ENCODE assay signal across 11 cellular contexts in the genomic region with DNA sequence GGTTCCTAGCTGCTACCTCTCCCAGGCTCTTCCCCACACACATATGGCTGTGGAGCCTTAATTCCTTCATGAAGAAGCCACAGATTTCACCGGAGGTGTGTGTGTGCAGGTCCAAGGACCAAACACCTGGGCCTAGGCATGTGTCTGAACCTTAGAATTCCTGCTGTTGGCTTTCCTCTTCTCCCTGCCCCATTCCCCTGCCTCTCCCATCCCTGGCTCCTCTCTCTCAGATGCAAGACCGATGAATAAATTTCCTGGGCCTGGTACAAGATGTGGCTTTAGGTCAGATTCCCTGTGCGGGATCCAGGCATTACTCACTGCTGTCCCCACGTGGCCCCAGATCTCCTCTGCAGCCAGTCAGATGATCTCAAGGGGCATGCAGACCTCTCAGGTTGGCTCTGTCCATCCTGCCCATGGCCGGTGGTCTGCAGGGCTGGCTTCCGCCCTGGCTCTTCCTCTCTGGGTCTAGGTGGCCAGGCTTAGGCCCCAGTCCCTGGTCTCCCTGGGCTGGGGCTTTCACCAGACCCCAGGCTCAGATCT. TPM values are rescaled to one million over a fixed set of nuclear protein-coding genes. Genes with fewer than 3 reads are reported as not detected.
DNase-seq lines count a peak whose midpoint lies in the region; ATAC-seq and TF ChIP-seq lines count a peak whose summit lies in the region.
"Had no signal": no experiment of that assay in that cellular context is flagged by ENCODE, and none has a peak within 500 bp of the region (broad histone marks: within the 10 kb centered on the region; RNA-seq: fewer than 3 reads in every experiment).

No MANE protein-coding gene starts in this region.

- H3K27me3 Mint-ChIP-seq in stimulated activated naive B cell treated with anti-CD40 and anti-IgM and Interleukin-4, amounts not matched to agents 10 μg/mL and 1 μg/mL and 100 μg/mL, for 72 hours = no peaks in the 10 kb centered on the region

- H3K9ac ChIP-seq in skeletal muscle tissue (ENCODE audit: low read depth in 1 of 3, low read length in 3 of 3) = no peak overlapping the region
- H3K9ac ChIP-seq: KMS-11 had no signal

- H2AFZ ChIP-seq in OCI-LY7 (ENCODE audit: low read length) = no peak overlapping the region

- peak; percentile 9 for DNase-seq in DMS 273 (lab: John Stamatoyannopoulos, UW; ENCODE audit: unreplicated experiment)
- no peak for DNase-seq in DMS 273 treated with DMSO at 0.1 percent for 48 hours (lab: John Stamatoyannopoulos, UW)
- peak; percentile 24 for DNase-seq in OCI-LY7 (ENCODE audit: low spot score)
- peak; percentile 77 for DNase-seq in fibroblast of the aortic adventitia (ENCODE audit: low read depth)
- DNase-seq in NCI-H1930 (lab: John Stamatoyannopoulos, UW) = no peak
- no peak for DNase-seq in stimulated activated naive B cell treated with anti-CD40 and anti-IgM and Interleukin-4, amounts not matched to agents 10 μg/mL and 1 μg/mL and 100 μg/mL, for 72 hours
- DNase-seq in T-helper 1 cell = no peak
- DNase-seq: activated CD4-positive, alpha-beta T cell treated with anti-CD3 and anti-CD28 coated beads for 1 hour had no signal

- H3K4me1 Mint-ChIP-seq in stimulated activated naive B cell treated with anti-CD40 and anti-IgM and Interleukin-4, amounts not matched to agents 10 μg/mL and 1 μg/mL and 100 μg/mL, for 72 hours = peaks cover 28 to 45% of the 10 kb centered on the region in 2 donors

- CTCF ChIA-PET in OCI-LY7 (lab: Charles Lee; ENCODE audit: unreplicated experiment) = no interaction called here

- no peaks in the 10 kb centered on the region for H3K9me3 Mint-ChIP-seq in stimulated activated naive B cell treated with anti-CD40 and anti-IgM and Interleukin-4, amounts not matched to agents 10 μg/mL and 1 μg/mL and 100 μg/mL, for 72 hours

- no peaks in the 10 kb centered on the region for H3K79me2 ChIP-seq in OCI-LY7 (ENCODE audit: insufficient read depth, low read depth, low read length)

- H3K4me3 Mint-ChIP-seq in stimulated activated naive B cell treated with anti-CD40 and anti-IgM and Interleukin-4, amounts not matched to agents 10 μg/mL and 1 μg/mL and 100 μg/mL, for 72 hours = peak overlapping the region in 1 of 2 donors; percentile 6

- POLR2A ChIA-PET in OCI-LY7 (lab: Charles Lee) = no interaction called here

- no peaks in the 10 kb centered on the region for H3K27me3 ChIP-seq in skeletal muscle tissue (ENCODE audit: control insufficient read depth in 3 of 3, insufficient read depth in 3 of 3, low read length in 3 of 3)

- H3K9me3 ChIP-seq in OCI-LY7 (ENCODE audit: low read length) (no peaks in the 10 kb centered on the region), skeletal muscle tissue (ENCODE audit: control insufficient read depth in 3 of 3, low read length in 3 of 3) (no peaks in the 10 kb centered on the region)

- H3K36me3 ChIP-seq in OCI-LY7 (ENCODE audit: insufficient read depth, low read length) (no peaks in the 10 kb centered on the region), skeletal muscle tissue (ENCODE audit: control insufficient read depth in 3 of 3, insufficient read depth in 3 of 3, low read length in 3 of 3) (peaks cover 0 to 4% (median 4%) of the 10 kb centered on the region in 3 donors)

- H3K4me3 ChIP-seq in OCI-LY7 (ENCODE audit: low read depth, low read length, poor library complexity, severe bottlenecking) (no peak overlapping the region), fibroblast of the aortic adventitia (ENCODE audit: low read depth, low read length) (no peak overlapping the region), skeletal muscle tissue (ENCODE audit: low read length in 3 of 3) (peak overlapping the region in 1 of 3 donors; percentile 13)

- H3K27ac Mint-ChIP-seq in stimulated activated naive B cell treated with anti-CD40 and anti-IgM and Interleukin-4, amounts not matched to agents 10 μg/mL and 1 μg/mL and 100 μg/mL, for 72 hours = no peak overlapping the region

- BruUV-seq in OCI-LY7 (replicated peaks; lab: Mats Ljungman, UMichigan) = no TSS peak

- no peak for ATAC-seq in stimulated activated naive B cell treated with anti-CD40 and anti-IgM and Interleukin-4, amounts not matched to agents 10 μg/mL and 1 μg/mL and 100 μg/mL, for 72 hours (replicated peaks)

- intact Hi-C loops in OCI-LY7 (cut with micrococcal nuclease; ENCODE audit: unreplicated experiment) = loop anchor here (5.0 kb wide), 1 partner anchor 64 kb away; a partner anchor contains a TSS

- no peaks in the 10 kb centered on the region for H3K4me1 ChIP-seq in OCI-LY7 (ENCODE audit: insufficient read depth, low read length, poor library complexity, severe bottlenecking)
- peaks cover 15 to 29% (median 26%) of the 10 kb centered on the region in 3 donors for H3K4me1 ChIP-seq in skeletal muscle tissue (ENCODE audit: control insufficient read depth in 3 of 3, insufficient read depth in 3 of 3, low read length in 3 of 3)

- H3K27ac ChIP-seq in OCI-LY7 (ENCODE audit: low read depth, low read length, poor library complexity, severe bottlenecking) (no peak overlapping the region), skeletal muscle tissue (ENCODE audit: low read depth, low read length) (peak overlapping the region; percentile 37)
- H3K27ac ChIP-seq: KMS-11 had no signal

- H3K36me3 Mint-ChIP-seq in stimulated activated naive B cell treated with anti-CD40 and anti-IgM and Interleukin-4, amounts not matched to agents 10 μg/mL and 1 μg/mL and 100 μg/mL, for 72 hours = peaks cover 10% of the 10 kb centered on the region in 2 donors

- no peaks in the 10 kb centered on the region for H4K20me1 ChIP-seq in OCI-LY7 (ENCODE audit: insufficient read depth, low read length)

- TF ChIP-seq CTCF in OCI-LY7 (conservative IDR thresholded peaks at IDR 0.05; ENCODE audit: low read length) (peak; percentile 66), fibroblast of the aortic adventitia (IDR thresholded peaks at IDR 0.05; ENCODE audit: insufficient read depth, low read length) (peak; percentile 71)

- H3K9me2 ChIP-seq in OCI-LY7 (ENCODE audit: insufficient read depth, low read length) = no peaks in the 10 kb centered on the region

- H3K4me2 ChIP-seq in OCI-LY7 (ENCODE audit: low read length) = no peak overlapping the region
- H3K4me2 ChIP-seq: KMS-11 had no signal

RNA-seq across cellular contexts. Expression of a gene that starts 20.4 kb away (rescaled TPM):
- not detected in 2 replicates for total RNA-seq in OCI-LY7 (2014; rRNA removed; shearing (Covaris generic))
- total RNA-seq in OCI-LY7 (2022) = 0.32 TPM in 1 of 2 replicates, not detected in the other
- total RNA-seq in fibroblast of the aortic adventitia (ENCODE audit: low replicate concordance) = not detected in 2 replicates
- total RNA-seq in skeletal muscle tissue = 0.52 TPM
- total RNA-seq: subcutaneous adipose tissue had no signal

RNA-seq across cellular contexts. Expression of a gene that starts 36.5 kb away (rescaled TPM):
- total RNA-seq in OCI-LY7 (2014; rRNA removed; shearing (Covaris generic)) = not detected in 2 replicates
- total RNA-seq in OCI-LY7 (2022) (not detected in 2 replicates), fibroblast of the aortic adventitia (ENCODE audit: low replicate concordance) (not detected in 2 replicates), skeletal muscle tissue (not detected)

Comparison
In these comparisons a context has a peak if more than half of its experiments do, and no peak if none do; other contexts are left out.
1. DNase-seq: peak in DMS 273 (single experiment), OCI-LY7 (single experiment) and fibroblast of the aortic adventitia (single experiment); none in DMS 273 treated with DMSO at 0.1 percent for 48 hours (single experiment), NCI-H1930 (0 of 2), stimulated activated naive B cell treated with anti-CD40 and anti-IgM and Interleukin-4, amounts not matched to agents 10 μg/mL and 1 μg/mL and 100 μg/mL, for 72 hours (single experiment) and T-helper 1 cell (0 of 5).